1 cellular context compared by ENCODE assay signal in genomic region chr2:201257941-201258665, GRCh38.
TF ChIP-seq lines count a peak whose summit lies in the region.

No MANE protein-coding gene starts in this region.

TF ChIP-seq in HepG2, 621 proteins besides CTCF, POLR2A, EP300 and RAD21 (continued from another document and continues in another):
- peak; percentile 28; the same call in 1 of the 2 replicates for TF ChIP-seq ZFY (CRISPR knock-in tag; IDR thresholded peaks at IDR 0.05)
- no peak for TF ChIP-seq ZNF512B (CRISPR knock-in tag; IDR thresholded peaks at IDR 0.05; ENCODE audit: borderline replicate concordance)
- TF ChIP-seq ZNF382 (CRISPR knock-in tag; IDR thresholded peaks at IDR 0.05; ENCODE audit: borderline replicate concordance) = no peak
- no peak for TF ChIP-seq CBX2 (IDR thresholded peaks at IDR 0.05; ENCODE audit: low read depth, low read length)
- peak; percentile 70; the same call in 1 of the 2 replicates for TF ChIP-seq CBX2 (CRISPR knock-in tag; IDR thresholded peaks at IDR 0.05; ENCODE audit: low read depth)
- TF ChIP-seq ZNF607 (CRISPR knock-in tag; IDR thresholded peaks at IDR 0.05; ENCODE audit: borderline replicate concordance) = peak; percentile 44; the same call in 1 of the 2 replicates
- TF ChIP-seq MBNL3 (CRISPR knock-in tag; conservative IDR thresholded peaks at IDR 0.05) = no peak
- TF ChIP-seq ZNF292 (CRISPR knock-in tag; IDR thresholded peaks at IDR 0.05; ENCODE audit: borderline replicate concordance, low read depth) = peak; percentile 42; the same call in 1 of the 2 replicates
- TF ChIP-seq ZBTB38 (CRISPR knock-in tag; IDR thresholded peaks at IDR 0.05) = peak; percentile 38; the same call in 1 of the 2 replicates
- TF ChIP-seq RBM39 (IDR thresholded peaks at IDR 0.05; ENCODE audit: low read depth, low read length, poor library complexity, severe bottlenecking) = no peak
- no peak for TF ChIP-seq SALL2 (CRISPR knock-in tag; IDR thresholded peaks at IDR 0.05)
- no peak for TF ChIP-seq ZNF891 (CRISPR knock-in tag; IDR thresholded peaks at IDR 0.05)
- TF ChIP-seq ZNF33A (CRISPR knock-in tag; IDR thresholded peaks at IDR 0.05; ENCODE audit: borderline replicate concordance) = no peak
- 0 out of 2 replicates have a peak, but pooled peaks have one; percentile 62 for TF ChIP-seq ZFP36L1 (CRISPR knock-in tag; IDR thresholded peaks at IDR 0.05)
- no peak for TF ChIP-seq ETV6 (CRISPR knock-in tag; conservative IDR thresholded peaks at IDR 0.05)
- TF ChIP-seq MEIS1 (CRISPR knock-in tag; IDR thresholded peaks at IDR 0.05; ENCODE audit: borderline replicate concordance) = no peak
- no peak; the same call in 1 of the 2 replicates for TF ChIP-seq BRF2 (CRISPR knock-in tag; IDR thresholded peaks at IDR 0.05)
- peak; percentile 47; the same call in 1 of the 2 replicates for TF ChIP-seq ELF1 (CRISPR knock-in tag; IDR thresholded peaks at IDR 0.05)
- no peak for TF ChIP-seq GLMP (CRISPR knock-in tag; IDR thresholded peaks at IDR 0.05; ENCODE audit: borderline replicate concordance)
- TF ChIP-seq ZNF337 (CRISPR knock-in tag; IDR thresholded peaks at IDR 0.05; ENCODE audit: borderline replicate concordance, low read depth) = 0 out of 2 replicates have a peak, but pooled peaks have one; percentile 28
- TF ChIP-seq HOXA5 (CRISPR knock-in tag; IDR thresholded peaks at IDR 0.05) = no peak
- TF ChIP-seq IRX3 (CRISPR knock-in tag; IDR thresholded peaks at IDR 0.05; ENCODE audit: borderline replicate concordance, low read depth) = no peak
- no peak for TF ChIP-seq ZNF761 (CRISPR knock-in tag; conservative IDR thresholded peaks at IDR 0.05)
- TF ChIP-seq ZNF343 (CRISPR knock-in tag; IDR thresholded peaks at IDR 0.05) = no peak
- no peak for TF ChIP-seq HDAC6 (IDR thresholded peaks at IDR 0.05; ENCODE audit: low read depth, low read length)
- TF ChIP-seq FOXA3 (CRISPR knock-in tag; IDR thresholded peaks at IDR 0.05) = peak; percentile 38
- no peak for TF ChIP-seq HNRNPK (IDR thresholded peaks at IDR 0.05; ENCODE audit: low read depth, low read length, poor library complexity, severe bottlenecking)
- no peak for TF ChIP-seq ZSCAN22 (CRISPR knock-in tag; IDR thresholded peaks at IDR 0.05)
- TF ChIP-seq HNF4A (CRISPR knock-in tag; IDR thresholded peaks at IDR 0.05) = no peak
- peak; percentile 45; the same call in 1 of the 2 replicates for TF ChIP-seq POGZ (CRISPR knock-in tag; IDR thresholded peaks at IDR 0.05)
- no peak for TF ChIP-seq HOXA7 (CRISPR knock-in tag; IDR thresholded peaks at IDR 0.05)
- peak; percentile 46; the same call in 1 of the 2 replicates for TF ChIP-seq TAF1 (CRISPR knock-in tag; IDR thresholded peaks at IDR 0.05)
- no peak; the same call in 1 of the 2 replicates for TF ChIP-seq ZBTB43 (CRISPR knock-in tag; conservative IDR thresholded peaks at IDR 0.05)
- peak; percentile 43; the same call in 1 of the 2 replicates for TF ChIP-seq KDM2A (CRISPR knock-in tag; IDR thresholded peaks at IDR 0.05; ENCODE audit: borderline replicate concordance, low read depth)
- TF ChIP-seq ZSCAN21 (CRISPR knock-in tag; IDR thresholded peaks at IDR 0.05; ENCODE audit: borderline replicate concordance) = 0 out of 2 replicates have a peak, but pooled peaks have one; percentile 38
- TF ChIP-seq NRL (CRISPR knock-in tag; IDR thresholded peaks at IDR 0.05; ENCODE audit: borderline replicate concordance) = peak; percentile 75; the same call in 1 of the 2 replicates
- TF ChIP-seq MTF1 (CRISPR knock-in tag; IDR thresholded peaks at IDR 0.05) = peak; percentile 59; the same call in 1 of the 2 replicates
- no peak for TF ChIP-seq THAP7 (CRISPR knock-in tag; IDR thresholded peaks at IDR 0.05)
- peak; percentile 69; the same call in 1 of the 2 replicates for TF ChIP-seq ZNF749 (CRISPR knock-in tag; IDR thresholded peaks at IDR 0.05; ENCODE audit: borderline replicate concordance)
- TF ChIP-seq CHCHD3 (CRISPR knock-in tag; IDR thresholded peaks at IDR 0.05) = no peak
- no peak for TF ChIP-seq CENPX (CRISPR knock-in tag; IDR thresholded peaks at IDR 0.05)
- TF ChIP-seq REXO4 (CRISPR knock-in tag; IDR thresholded peaks at IDR 0.05; ENCODE audit: borderline replicate concordance) = no peak
- TF ChIP-seq ZXDC (CRISPR knock-in tag; IDR thresholded peaks at IDR 0.05) = no peak
- no peak for TF ChIP-seq ZFP36L2 (CRISPR knock-in tag; IDR thresholded peaks at IDR 0.05)
- no peak for TF ChIP-seq ZNF326 (CRISPR knock-in tag; IDR thresholded peaks at IDR 0.05; ENCODE audit: borderline replicate concordance)
- TF ChIP-seq ZNF24 (IDR thresholded peaks at IDR 0.05) = no peak
- TF ChIP-seq POLR2G (IDR thresholded peaks at IDR 0.05; ENCODE audit: low read depth, low read length) = peak; percentile 69
- TF ChIP-seq ZNF235 (CRISPR knock-in tag; IDR thresholded peaks at IDR 0.05; ENCODE audit: borderline replicate concordance) = no peak
- TF ChIP-seq ZNF777 (CRISPR knock-in tag; IDR thresholded peaks at IDR 0.05) = 0 out of 2 replicates have a peak, but pooled peaks have one; percentile 29
- peak; percentile 87; the same call in 1 of the 2 replicates for TF ChIP-seq MYC (CRISPR knock-in tag; IDR thresholded peaks at IDR 0.05; ENCODE audit: borderline replicate concordance)
- no peak for TF ChIP-seq TEF (CRISPR knock-in tag; IDR thresholded peaks at IDR 0.05)
- TF ChIP-seq PITX1 (CRISPR knock-in tag; IDR thresholded peaks at IDR 0.05) = peak; percentile 50
- no peak; the same call in 1 of the 2 replicates for TF ChIP-seq ZSCAN9 (CRISPR knock-in tag; IDR thresholded peaks at IDR 0.05; ENCODE audit: borderline replicate concordance)
- 0 out of 2 replicates have a peak, but pooled peaks have one; percentile 75 for TF ChIP-seq ZNF816 (CRISPR knock-in tag; IDR thresholded peaks at IDR 0.05; ENCODE audit: borderline replicate concordance)
- TF ChIP-seq ZNF225 (CRISPR knock-in tag; IDR thresholded peaks at IDR 0.05) = no peak
- TF ChIP-seq MXD4 (CRISPR knock-in tag; IDR thresholded peaks at IDR 0.05) = no peak
- no peak for TF ChIP-seq ZNF574 (CRISPR knock-in tag; IDR thresholded peaks at IDR 0.05)
- no peak for TF ChIP-seq CBX5 (CRISPR knock-in tag; IDR thresholded peaks at IDR 0.05; ENCODE audit: borderline replicate concordance)
- TF ChIP-seq ISX (CRISPR knock-in tag; conservative IDR thresholded peaks at IDR 0.05) = 0 out of 2 replicates have a peak, but pooled peaks have one; percentile 44
- no peak for TF ChIP-seq CENPT (CRISPR knock-in tag; IDR thresholded peaks at IDR 0.05; ENCODE audit: low read depth)
- TF ChIP-seq TBX3 (IDR thresholded peaks at IDR 0.05; ENCODE audit: borderline replicate concordance) = no peak
- TF ChIP-seq ZSCAN25 (CRISPR knock-in tag; IDR thresholded peaks at IDR 0.05) = no peak
- TF ChIP-seq CREBL2 (CRISPR knock-in tag; IDR thresholded peaks at IDR 0.05; ENCODE audit: borderline replicate concordance) = no peak
